Comparison of ENCODE assay signal across 8 cellular contexts in the genomic region with DNA sequence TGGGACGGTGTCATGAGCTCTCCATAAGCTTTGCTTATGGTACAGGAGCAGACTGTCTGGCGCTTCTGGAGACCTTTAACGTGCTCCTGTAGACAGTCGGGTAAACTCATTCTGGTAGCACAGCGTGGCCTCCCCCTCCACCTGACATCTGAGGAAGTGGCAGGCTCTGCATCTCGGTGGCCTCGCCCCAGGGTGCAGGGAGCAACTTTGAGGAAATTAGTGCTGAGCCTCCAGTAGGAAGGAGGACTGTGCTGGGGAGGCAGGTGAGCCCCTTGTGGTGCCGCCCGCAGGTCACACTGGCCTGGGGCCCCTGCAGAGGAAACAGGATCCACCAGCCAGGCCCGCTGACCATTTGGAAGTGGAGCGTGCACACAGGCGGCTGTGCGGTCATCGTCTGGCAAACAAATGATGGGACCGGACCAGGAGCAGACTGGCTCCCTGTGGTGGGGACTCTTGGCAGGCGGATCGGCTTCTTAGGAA. TPM values are rescaled to one million over a fixed set of nuclear protein-coding genes. Genes with fewer than 3 reads are reported as not detected.
DNase-seq lines count a peak whose midpoint lies in the region; ATAC-seq and TF ChIP-seq lines count a peak whose summit lies in the region.

No MANE protein-coding gene starts in this region.

- H2AFZ ChIP-seq in osteoblast (ENCODE audit: low read length): no peak overlapping the region

- CTCF ChIA-PET in Panc1 (lab: Charles Lee): interaction anchor here (1.0 kb wide), 1 partner anchor 14 kb away, joined by 5 read pairs; no protein-coding TSS in a partner anchor

- no TSS peak for BruUV-seq in Panc1 (replicated peaks; lab: Mats Ljungman, UMichigan)

- no peaks in the 10 kb centered on the region for H4K20me1 ChIP-seq in osteoblast (ENCODE audit: insufficient read depth, low read length)

- H3K4me2 ChIP-seq in osteoblast (ENCODE audit: insufficient read depth, low read length): peak overlapping the region; percentile 60

- DNase-seq in EH (ENCODE audit: low read depth) (peak; percentile 50), Panc1 (ENCODE audit: low read depth, low spot score) (no peak), colonic mucosa (no peak), osteoblast (ENCODE audit: insufficient read length, low spot score, missing footprints) (no peak), NCI-H510A (lab: John Stamatoyannopoulos, UW) (no peak), LoVo (ENCODE audit: low spot score) (no peak), DMS 273 (lab: John Stamatoyannopoulos, UW; ENCODE audit: unreplicated experiment) (no peak)

- H3K36me3 ChIP-seq in Panc1 (ENCODE audit: control insufficient read depth, insufficient read depth, low read length) (no peaks in the 10 kb centered on the region), colonic mucosa (no peaks in the 10 kb centered on the region), osteoblast (ENCODE audit: insufficient read depth, low read length) (peaks cover 73% of the 10 kb centered on the region)

- H3K9ac ChIP-seq in colonic mucosa (ENCODE audit: low read depth in 2 of 2, low read length in 2 of 2): no peak overlapping the region

- ATAC-seq in Panc1 (peak; percentile 74), HG02759 (IDR thresholded peaks at IDR 0.05; ENCODE audit: unreplicated experiment) (no peak)

- H3K4me3 ChIP-seq in Panc1 (ENCODE audit: low read depth in 2 of 2, low read length in 2 of 2): no peak overlapping the region
- no peak overlapping the region for H3K4me3 ChIP-seq in colonic mucosa
- H3K4me3 ChIP-seq in osteoblast (ENCODE audit: insufficient read depth, low read length): no peak overlapping the region

- H3K9me3 ChIP-seq in Panc1 (ENCODE audit: control insufficient read depth, insufficient read depth, low read depth, low read length): no peaks in the 10 kb centered on the region
- H3K9me3 ChIP-seq in colonic mucosa: no peaks in the 10 kb centered on the region
- H3K9me3 ChIP-seq in osteoblast (ENCODE audit: low read depth, low read length): no peaks in the 10 kb centered on the region

- H3K27ac ChIP-seq in Panc1 (ENCODE audit: low read length) (peak overlapping the region; percentile 91), colonic mucosa (peak overlapping the region; percentile 61), osteoblast (ENCODE audit: low read depth, low read length) (peak overlapping the region; percentile 97)

- POLR2A ChIA-PET in Panc1 (lab: Charles Lee): no interaction called here

- in situ Hi-C loops in Panc1 (cut with HindIII; ENCODE audit: low pct_unique_long_range_greater_than_20kb, low sequenced_read_pairs): no loop called here

- H3K27me3 ChIP-seq in Panc1 (ENCODE audit: control insufficient read depth, insufficient read depth, low read length): no peaks in the 10 kb centered on the region
- H3K27me3 ChIP-seq in colonic mucosa: no peaks in the 10 kb centered on the region
- H3K27me3 ChIP-seq in osteoblast (ENCODE audit: insufficient read depth, low read length): no peaks in the 10 kb centered on the region

- peaks cover 91% of the 10 kb centered on the region for H3K79me2 ChIP-seq in osteoblast (ENCODE audit: insufficient read depth, low read length)

- TF ChIP-seq CTCF in Panc1 (IDR thresholded peaks at IDR 0.05) (no peak), colonic mucosa (IDR thresholded peaks at IDR 0.05) (no peak), osteoblast (IDR thresholded peaks at IDR 0.05; ENCODE audit: extremely low read depth, low read depth, low read length) (no peak)

- peaks cover 76% of the 10 kb centered on the region for H3K4me1 ChIP-seq in Panc1 (ENCODE audit: control insufficient read depth, insufficient read depth, low read length)
- H3K4me1 ChIP-seq in colonic mucosa: peaks cover 11% of the 10 kb centered on the region
- H3K4me1 ChIP-seq in osteoblast (ENCODE audit: insufficient read depth, low read length): peaks cover 42% of the 10 kb centered on the region

- intact Hi-C loops in Panc1 (cut with micrococcal nuclease; ENCODE audit: unreplicated experiment): loop anchor here (5.0 kb wide), 1 partner anchor 57 kb away; a partner anchor contains a TSS
- intact Hi-C loops in colonic mucosa (cut with DNase I): no loop called here

RNA-seq across cellular contexts. Expression of a gene that starts 57.9 kb away (rescaled TPM):
- total RNA-seq in Panc1 (2021; ENCODE audit: unreplicated experiment) (70.0 TPM), colonic mucosa (10 to 100 TPM; 46.0 to 53.5 TPM), osteoblast (91.6 and 94.8 TPM in 2 replicates)
- polyA plus RNA-seq in Panc1 (2012; ENCODE audit: insufficient read length): 38.7 TPM
